Comparison of ENCODE assay signal across 9 cellular contexts in the genomic region with DNA sequence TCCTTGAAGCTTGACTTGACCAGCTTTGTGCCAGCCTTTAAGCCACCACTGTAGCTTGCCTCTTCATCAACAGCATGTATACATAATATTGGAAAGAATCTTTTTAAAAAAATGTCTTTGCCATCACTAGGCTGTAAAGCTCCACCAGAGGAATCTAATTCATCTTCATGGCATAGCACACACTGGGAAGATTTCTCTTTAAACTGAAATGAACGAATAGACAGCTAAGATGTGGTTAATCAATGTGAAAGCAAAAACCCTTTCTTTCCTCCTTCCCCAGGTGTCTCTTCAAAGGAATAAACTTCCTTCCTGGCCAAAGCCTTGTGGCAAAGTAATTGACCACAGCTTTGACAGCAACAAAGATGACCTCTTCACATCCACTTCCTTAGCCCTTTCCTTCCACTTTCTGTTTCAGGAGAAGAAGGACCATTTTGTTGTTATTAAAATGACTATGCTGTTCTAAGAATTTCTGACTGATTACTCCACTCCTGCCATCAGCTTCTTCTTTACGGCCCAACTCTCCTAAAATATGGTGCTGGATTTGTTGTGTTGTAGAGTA.
DNase-seq lines count a peak whose midpoint lies in the region; ATAC-seq and TF ChIP-seq lines count a peak whose summit lies in the region.
"Had no signal": no experiment of that assay in that cellular context is flagged by ENCODE, and none has a peak within 500 bp of the region (broad histone marks: within the 10 kb centered on the region; RNA-seq: fewer than 3 reads in every experiment).

No MANE protein-coding gene starts in this region.

- 53 to 63% (median 54%) methylated on average over 2 of the region's 2 CpGs for WGBS in ovary, 3 donors

- H3K4me3 ChIP-seq in ovary: no peak overlapping the region

- no peaks in the 10 kb centered on the region for H3K27me3 Mint-ChIP-seq in immature natural killer cell (ENCODE audit: low read depth in 3 of 3)

- H3K36me3 Mint-ChIP-seq in immature natural killer cell: peaks cover 0 to 10% (median 0%) of the 10 kb centered on the region in 3 donors

- H3K4me1 Mint-ChIP-seq in immature natural killer cell: peaks cover 41 to 56% of the 10 kb centered on the region in 2 donors

- TF ChIP-seq EP300 in ovary (IDR thresholded peaks at IDR 0.05): no peak

- DNase-seq in immature natural killer cell (peak; percentile 31 to 39 (median 36)), ovary (no peak), GOT3 (lab: John Stamatoyannopoulos, UW) (no peak), AG20443 (ENCODE audit: low spot score) (no peak), SK-N-DZ (ENCODE audit: low spot score) (no peak)

- H3K27ac ChIP-seq in KOPT-K1 (ENCODE audit: low read depth, low read length, poor library complexity, severe bottlenecking) (peak overlapping the region; percentile 1), ovary (no peak overlapping the region)

- H3K9me3 Mint-ChIP-seq in immature natural killer cell: no peaks in the 10 kb centered on the region

- peaks cover 8% of the 10 kb centered on the region for H3K4me1 ChIP-seq in ovary (ENCODE audit: insufficient read depth)

- H3K9me3 ChIP-seq in KOPT-K1 (ENCODE audit: insufficient read depth, low read length, poor library complexity, severe bottlenecking) (no peaks in the 10 kb centered on the region), ovary (no peaks in the 10 kb centered on the region)

- no peak for TF ChIP-seq POLR2A in ovary (IDR thresholded peaks at IDR 0.05)

- H3K4me3 Mint-ChIP-seq in immature natural killer cell: peak overlapping the region; percentile 1 to 57 (median 8)

- no peaks in the 10 kb centered on the region for H3K27me3 ChIP-seq in ovary

- ATAC-seq in GM18861 (IDR thresholded peaks at IDR 0.05; ENCODE audit: unreplicated experiment): peak; percentile 73
- ATAC-seq in GM21825 (IDR thresholded peaks at IDR 0.05; ENCODE audit: unreplicated experiment): peak; percentile 74
- ATAC-seq: Panc1 had no signal

- no peaks in the 10 kb centered on the region for H3K36me3 ChIP-seq in KOPT-K1 (ENCODE audit: insufficient read depth, low read length)
- H3K36me3 ChIP-seq in ovary: no peaks in the 10 kb centered on the region

- H3K27ac Mint-ChIP-seq in immature natural killer cell: peak overlapping the region; percentile 4 to 73 (median 32)

- TF ChIP-seq CTCF in ovary (IDR thresholded peaks at IDR 0.05): no peak

- intact Hi-C loops in ovary (cut with DNase I): no loop called here

Comparison
In these comparisons a context has a peak if more than half of its experiments do, and no peak if none do; other contexts are left out.
1. DNase-seq: peak in immature natural killer cell (3 of 3); none in ovary (0 of 5), GOT3 (single experiment), AG20443 (single experiment) and SK-N-DZ (single experiment).